9 cellular contexts compared by ENCODE assay signal in the genomic region with DNA sequence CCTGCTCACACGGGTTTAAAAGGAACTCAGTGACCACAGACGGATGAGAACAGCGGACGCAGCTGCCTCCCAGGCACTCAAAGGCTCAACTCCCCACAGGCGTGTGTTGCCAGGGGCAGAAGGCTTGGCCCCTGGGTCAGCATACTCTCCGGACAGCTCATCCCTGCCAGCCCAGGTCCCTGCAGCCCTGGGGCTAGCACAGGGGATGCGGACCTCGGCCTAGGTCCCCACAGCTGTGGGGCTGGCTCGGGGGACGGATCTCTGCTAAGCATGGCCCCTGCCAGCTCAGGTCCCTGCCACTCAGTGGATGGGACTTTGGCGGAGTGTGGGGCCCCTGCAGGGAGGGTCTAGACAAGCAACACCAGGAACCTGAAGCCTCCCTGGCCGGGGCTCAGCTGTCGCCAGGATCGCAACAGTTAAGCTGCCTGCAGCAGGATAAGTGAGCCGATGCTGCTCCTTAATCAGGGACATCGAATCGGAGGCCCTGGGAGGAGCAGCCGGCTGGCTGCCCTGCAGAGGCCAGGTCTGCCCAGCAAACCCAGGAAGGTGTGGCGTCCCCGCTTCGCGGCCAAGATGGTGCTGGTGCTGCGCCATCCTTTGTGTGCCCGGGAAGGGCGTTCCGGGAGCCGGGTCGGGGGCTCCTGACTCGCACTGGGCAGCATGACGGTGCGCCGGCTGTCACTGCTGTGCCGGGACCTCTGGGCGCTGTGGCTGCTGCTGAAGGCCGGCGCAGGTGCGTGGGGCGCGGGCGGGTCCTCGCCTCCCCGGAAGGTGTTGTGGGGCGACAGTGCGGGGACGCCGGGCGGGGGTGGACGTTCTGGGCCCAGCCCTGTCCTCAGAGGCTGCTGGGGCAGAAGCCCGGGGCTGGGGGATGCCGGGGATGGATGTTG. TPM values are rescaled to one million over a fixed set of nuclear protein-coding genes. Genes with fewer than 3 reads are reported as not detected.
DNase-seq lines count a peak whose midpoint lies in the region; ATAC-seq, FAIRE-seq and TF ChIP-seq lines count a peak whose summit lies in the region.
"Had no signal": no experiment of that assay in that cellular context is flagged by ENCODE, and none has a peak within 500 bp of the region (broad histone marks: within the 10 kb centered on the region; RNA-seq: fewer than 3 reads in every experiment).

No MANE protein-coding gene starts in this region.

- no peak for FAIRE-seq in RCC 7860 (lab: Jason Lieb, UNC)

- ATAC-seq in GM18502 (IDR thresholded peaks at IDR 0.05; ENCODE audit: poor library complexity, unreplicated experiment) (no peak), GM21367 (IDR thresholded peaks at IDR 0.05; ENCODE audit: unreplicated experiment) (no peak)

- no peak overlapping the region for H3K27ac ChIP-seq in ascending aorta
- peak overlapping the region; percentile 10 for H3K27ac ChIP-seq in mesodermal cell (ENCODE audit: low read depth, low read length, severe bottlenecking)
- H3K27ac ChIP-seq in uterus: no peak overlapping the region
- H3K27ac ChIP-seq: SK-N-MC had no signal

- H3K4me3 ChIP-seq in ascending aorta: peak overlapping the region; percentile 26 to 51
- H3K4me3 ChIP-seq in mesodermal cell (ENCODE audit: extremely low read depth, insufficient read depth, low read length, poor library complexity, severe bottlenecking): no peak overlapping the region
- H3K4me3 ChIP-seq in uterus: no peak overlapping the region
- H3K4me3 ChIP-seq: SK-N-MC had no signal

- H3K27me3 ChIP-seq in ascending aorta (no peaks in the 10 kb centered on the region), uterus (no peaks in the 10 kb centered on the region)

- intact Hi-C loops in ascending aorta (cut with DNase I): no loop called here
- intact Hi-C loops in uterus (cut with DNase I; ENCODE audit: low total_unique reads): no loop called here

- H3K36me3 ChIP-seq in ascending aorta (no peaks in the 10 kb centered on the region), mesodermal cell (ENCODE audit: control insufficient read depth, insufficient read depth, low read length) (no peaks in the 10 kb centered on the region), uterus (no peaks in the 10 kb centered on the region)

- peak; percentile 45 for DNase-seq in AG08396 (ENCODE audit: low spot score)
- peak; percentile 98 for DNase-seq in NCI-H1105 treated with DMSO at 0.1 percent for 48 hours (lab: John Stamatoyannopoulos, UW)
- DNase-seq in ascending aorta (ENCODE audit: low spot score in 2 of 2): no peak
- DNase-seq in RCC 7860 (ENCODE audit: low spot score): no peak
- no peak for DNase-seq in uterus

- H3K9me3 ChIP-seq in ascending aorta: no peaks in the 10 kb centered on the region
- H3K9me3 ChIP-seq in mesodermal cell (ENCODE audit: control insufficient read depth, low read length): no peaks in the 10 kb centered on the region
- H3K9me3 ChIP-seq in uterus: no peaks in the 10 kb centered on the region

- no peak for TF ChIP-seq POLR2A in uterus (IDR thresholded peaks at IDR 0.05)

- H3K4me1 ChIP-seq in ascending aorta (no peaks in the 10 kb centered on the region), mesodermal cell (ENCODE audit: control insufficient read depth, insufficient read depth, low read length, poor library complexity, severe bottlenecking) (peaks cover 6% of the 10 kb centered on the region), uterus (no peaks in the 10 kb centered on the region)

- TF ChIP-seq CTCF in ascending aorta (IDR thresholded peaks at IDR 0.05) (no peak), uterus (IDR thresholded peaks at IDR 0.05) (no peak)

- WGBS in mesodermal cell (ENCODE audit: insufficient coverage in 2 of 2), 2 experiments: 56 to 61% methylated on average over 35 to 42 of the region's 50 CpGs

RNA-seq across cellular contexts. Expression of a gene that starts 32.5 kb away (rescaled TPM):
- total RNA-seq in ascending aorta: 112 TPM
- 6.9 TPM for polyA plus RNA-seq in mesodermal cell (2013, experiment 1 of 2)
- polyA plus RNA-seq in mesodermal cell (2013, experiment 2 of 2): 5.9 TPM
- 100 to 1,000 TPM in 1 of 4 donors, 10 to 100 TPM in 3; 25.0 to 103 (median 61.0) TPM for total RNA-seq in uterus

Comparison
In these comparisons a context has a peak if more than half of its experiments do, and no peak if none do; other contexts are left out.
1. DNase-seq: peak in AG08396 (single experiment) and NCI-H1105 treated with DMSO at 0.1 percent for 48 hours (single experiment); none in ascending aorta (0 of 2), RCC 7860 (single experiment) and uterus (0 of 2).
2. H3K4me3 ChIP-seq: peak in ascending aorta (2 of 2); none in mesodermal cell (single experiment) and uterus (0 of 2).